Comparison of ENCODE assay signal across 13 cellular contexts in the genomic region with DNA sequence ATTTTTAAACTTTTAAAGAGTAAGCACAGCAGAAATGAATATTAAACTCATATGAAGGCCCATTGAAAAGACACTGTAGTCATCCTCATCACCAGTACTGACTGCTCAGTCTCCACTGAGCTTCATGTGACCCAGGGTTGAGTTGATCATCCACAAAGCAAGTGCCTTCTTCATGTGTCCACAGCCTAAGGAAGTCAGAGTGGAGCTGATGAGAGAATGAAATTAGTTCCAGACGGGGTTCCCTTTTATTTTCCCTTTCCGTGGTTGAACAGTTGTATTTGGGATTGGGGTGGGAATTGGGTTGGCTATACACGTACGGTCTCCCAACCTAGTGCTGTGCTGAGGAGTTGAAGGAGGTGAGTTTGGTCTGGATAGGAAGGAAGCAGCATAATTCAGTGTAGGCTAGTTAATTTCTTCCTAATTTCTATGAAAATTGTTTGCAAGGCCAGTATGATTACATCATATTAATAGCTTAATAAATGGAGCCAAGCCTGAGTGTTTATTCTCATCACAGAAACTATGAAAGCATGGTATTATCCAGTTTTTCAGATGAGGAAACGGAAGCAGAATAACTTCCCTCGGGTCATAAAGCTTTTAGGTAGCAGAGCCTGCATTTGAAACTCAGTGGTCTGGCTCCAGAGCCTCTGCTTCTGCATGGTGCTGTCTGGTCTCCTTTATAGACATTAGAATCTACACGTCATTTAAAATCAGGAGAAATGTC.
DNase-seq lines count a peak whose midpoint lies in the region; ATAC-seq and TF ChIP-seq lines count a peak whose summit lies in the region.
"Had no signal": no experiment of that assay in that cellular context is flagged by ENCODE, and none has a peak within 500 bp of the region (broad histone marks: within the 10 kb centered on the region; RNA-seq: fewer than 3 reads in every experiment).

No MANE protein-coding gene starts in this region.

- POLR2A ChIA-PET in HCT116 (lab: Charles Lee): no interaction called here

- no peak for TF ChIP-seq RAD21 in HCT116 (IDR thresholded peaks at IDR 0.05; ENCODE audit: low read depth)

- TF ChIP-seq CTCF in HCT116 (IDR thresholded peaks at IDR 0.05 in 2 of 3, conservative IDR thresholded peaks at IDR 0.05 in 1 of 3; ENCODE audit: borderline replicate concordance in 1 of 3, insufficient read depth in 1 of 3, low read depth in 2 of 3, low read length in 2 of 3) (no peak), coronary artery (IDR thresholded peaks at IDR 0.05) (no peak)

- DNase-seq in HCT116 (ENCODE audit: low read depth, low spot score) (no peak), coronary artery (ENCODE audit: low spot score) (no peak), AG20443 (ENCODE audit: low spot score) (no peak)
- DNase-seq in activated CD8-positive, alpha-beta memory T cell treated with anti-CD3 and anti-CD28 coated beads, Interleukin-2, amount 50 U/mL, for 48 hours: no peak
- DNase-seq: activated naive CD8-positive, alpha-beta T cell treated with anti-CD3 and anti-CD28 coated beads for 36 hours; BE2C; Karpas-422; NCI-H1930 had no signal

- H3K4me1 ChIP-seq in HCT116 (ENCODE audit: control insufficient read depth in 1 of 2, insufficient read depth in 2 of 2, low read length in 2 of 2): peaks cover 11 to 16% of the 10 kb centered on the region in 2 experiments
- H3K4me1 ChIP-seq in stomach smooth muscle (ENCODE audit: control insufficient read depth, insufficient read depth, low read length): peaks cover 48% of the 10 kb centered on the region
- H3K4me1 ChIP-seq: BE2C had no signal

- CTCF ChIA-PET in HCT116 (lab: Charles Lee): no interaction called here

- H3K9me3 ChIP-seq in HCT116 (ENCODE audit: control insufficient read depth in 1 of 2, insufficient read depth in 1 of 2, low read depth in 1 of 2, low read length in 2 of 2) (no peaks in the 10 kb centered on the region), stomach smooth muscle (ENCODE audit: control insufficient read depth in 2 of 2, low read length in 2 of 2) (no peaks in the 10 kb centered on the region)
- H3K9me3 ChIP-seq: BE2C had no signal

- ATAC-seq in HCT116 (no peak), HG03045 (IDR thresholded peaks at IDR 0.05; ENCODE audit: unreplicated experiment) (no peak), HG02981 (IDR thresholded peaks at IDR 0.05; ENCODE audit: unreplicated experiment) (no peak)

- RAD21 ChIA-PET in HCT116 (lab: Charles Lee; ENCODE audit: low non-redundant PET in 1 of 2, low total read pairs in 2 of 2, uncharacterized antibody in 2 of 2, unreplicated experiment in 2 of 2): no interaction called here

- H3K36me3 ChIP-seq in HCT116 (ENCODE audit: control insufficient read depth in 1 of 2, insufficient read depth in 2 of 2, low read length in 2 of 2) (peaks cover 2% of the 10 kb centered on the region in 2 experiments; a peak in 3 of 4 replicates), stomach smooth muscle (ENCODE audit: control insufficient read depth in 2 of 2, insufficient read depth in 2 of 2, low read length in 2 of 2) (peaks cover 17 to 28% of the 10 kb centered on the region in 2 donors)
- H3K36me3 ChIP-seq: BE2C had no signal

- no peaks in the 10 kb centered on the region for H3K79me2 ChIP-seq in HCT116 (ENCODE audit: insufficient read depth, low read length)

- no peak overlapping the region for H3K9ac ChIP-seq in HCT116 (ENCODE audit: low read length)
- peak overlapping the region; percentile 10 to 42 for H3K9ac ChIP-seq in stomach smooth muscle (ENCODE audit: low read length in 2 of 2)

- no peak overlapping the region for H2AFZ ChIP-seq in HCT116 (ENCODE audit: low read depth, low read length, poor library complexity, severe bottlenecking)

- no peaks in the 10 kb centered on the region for H3K9me2 ChIP-seq in HCT116 (ENCODE audit: insufficient read depth)

- TF ChIP-seq POLR2A in HCT116 (IDR thresholded peaks at IDR 0.05; ENCODE audit: borderline replicate concordance, extremely low read depth, insufficient read depth, insufficient read length): no peak

- peak overlapping the region; percentile 49; the same call in 1 of the 2 replicates for H3K4me2 ChIP-seq in HCT116 (ENCODE audit: low read length)

- peak overlapping the region; percentile 55; the same call in 1 of the 2 replicates for H3K27ac ChIP-seq in HCT116 (ENCODE audit: low read depth, low read length)
- peak overlapping the region; percentile 97 to 98 for H3K27ac ChIP-seq in coronary artery
- peak overlapping the region; percentile 60 for H3K27ac ChIP-seq in layer of hippocampus (ENCODE audit: low read depth, low read length)
- H3K27ac ChIP-seq in stomach smooth muscle (ENCODE audit: low read length): peak overlapping the region; percentile 84
- H3K27ac ChIP-seq: VCaP had no signal

- H4K20me1 ChIP-seq in HCT116 (ENCODE audit: insufficient read depth): no peaks in the 10 kb centered on the region

- H3K4me3 ChIP-seq in HCT116 (replicated peaks in 1 of 2; ENCODE audit: low read depth in 1 of 2, low read length in 2 of 2) (no peak overlapping the region), coronary artery (no peak overlapping the region), stomach smooth muscle (ENCODE audit: low read length in 2 of 2) (no peak overlapping the region)

- H3K27me3 ChIP-seq in HCT116 (ENCODE audit: insufficient read depth, low read length) (no peaks in the 10 kb centered on the region), layer of hippocampus (ENCODE audit: control insufficient read depth, insufficient read depth, low read length) (no peaks in the 10 kb centered on the region), stomach smooth muscle (ENCODE audit: control insufficient read depth in 1 of 2, insufficient read depth in 2 of 2, low read length in 2 of 2) (no peaks in the 10 kb centered on the region)
- H3K27me3 ChIP-seq: BE2C had no signal

- no TSS peak for BruUV-seq in HCT116 (replicated peaks; lab: Mats Ljungman, UMichigan)

- intact Hi-C loops in HCT116 (cut with micrococcal nuclease): no loop called here

TF ChIP-seq in HCT116, 20 proteins besides CTCF, POLR2A, EP300 and RAD21 (continues in another document):
- no peak for TF ChIP-seq SRF (IDR thresholded peaks at IDR 0.05; ENCODE audit: low read depth)
- TF ChIP-seq, protein P1, sequence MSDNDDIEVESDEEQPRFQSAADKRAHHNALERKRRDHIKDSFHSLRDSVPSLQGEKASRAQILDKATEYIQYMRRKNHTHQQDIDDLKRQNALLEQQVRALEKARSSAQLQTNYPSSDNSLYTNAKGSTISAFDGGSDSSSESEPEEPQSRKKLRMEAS (IDR thresholded peaks at IDR 0.05): no peak
- no peak for TF ChIP-seq CBX3 (IDR thresholded peaks at IDR 0.05; ENCODE audit: low read depth)
- TF ChIP-seq JUND (IDR thresholded peaks at IDR 0.05): no peak
- TF ChIP-seq CEBPB (IDR thresholded peaks at IDR 0.05; ENCODE audit: low read depth): no peak
- TF ChIP-seq SIN3A (IDR thresholded peaks at IDR 0.05; ENCODE audit: low read depth): no peak
- no peak for TF ChIP-seq ZFX (IDR thresholded peaks at IDR 0.05)
- TF ChIP-seq YY1 (IDR thresholded peaks at IDR 0.05; ENCODE audit: extremely low read depth, insufficient replicate concordance, low read depth, low read length): no peak
- TF ChIP-seq EZH2phosphoT487 (IDR thresholded peaks at IDR 0.05; ENCODE audit: borderline replicate concordance): no peak
- TF ChIP-seq, protein P2, sequence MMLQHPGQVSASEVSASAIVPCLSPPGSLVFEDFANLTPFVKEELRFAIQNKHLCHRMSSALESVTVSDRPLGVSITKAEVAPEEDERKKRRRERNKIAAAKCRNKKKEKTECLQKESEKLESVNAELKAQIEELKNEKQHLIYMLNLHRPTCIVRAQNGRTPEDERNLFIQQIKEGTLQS (IDR thresholded peaks at IDR 0.05): no peak
- TF ChIP-seq ELF1 (IDR thresholded peaks at IDR 0.05; ENCODE audit: borderline replicate concordance, low read depth): no peak
- TF ChIP-seq TCF7L2 (IDR thresholded peaks at IDR 0.05; ENCODE audit: borderline replicate concordance, extremely low read depth, insufficient read depth, insufficient read length): no peak
- no peak for TF ChIP-seq FOSL1 (IDR thresholded peaks at IDR 0.05; ENCODE audit: low read depth)
- no peak for TF ChIP-seq EGR1 (IDR thresholded peaks at IDR 0.05; ENCODE audit: low read depth)
- TF ChIP-seq POLR2AphosphoS5 (IDR thresholded peaks at IDR 0.05; ENCODE audit: low read depth, low read length): no peak
- TF ChIP-seq, protein P3, sequence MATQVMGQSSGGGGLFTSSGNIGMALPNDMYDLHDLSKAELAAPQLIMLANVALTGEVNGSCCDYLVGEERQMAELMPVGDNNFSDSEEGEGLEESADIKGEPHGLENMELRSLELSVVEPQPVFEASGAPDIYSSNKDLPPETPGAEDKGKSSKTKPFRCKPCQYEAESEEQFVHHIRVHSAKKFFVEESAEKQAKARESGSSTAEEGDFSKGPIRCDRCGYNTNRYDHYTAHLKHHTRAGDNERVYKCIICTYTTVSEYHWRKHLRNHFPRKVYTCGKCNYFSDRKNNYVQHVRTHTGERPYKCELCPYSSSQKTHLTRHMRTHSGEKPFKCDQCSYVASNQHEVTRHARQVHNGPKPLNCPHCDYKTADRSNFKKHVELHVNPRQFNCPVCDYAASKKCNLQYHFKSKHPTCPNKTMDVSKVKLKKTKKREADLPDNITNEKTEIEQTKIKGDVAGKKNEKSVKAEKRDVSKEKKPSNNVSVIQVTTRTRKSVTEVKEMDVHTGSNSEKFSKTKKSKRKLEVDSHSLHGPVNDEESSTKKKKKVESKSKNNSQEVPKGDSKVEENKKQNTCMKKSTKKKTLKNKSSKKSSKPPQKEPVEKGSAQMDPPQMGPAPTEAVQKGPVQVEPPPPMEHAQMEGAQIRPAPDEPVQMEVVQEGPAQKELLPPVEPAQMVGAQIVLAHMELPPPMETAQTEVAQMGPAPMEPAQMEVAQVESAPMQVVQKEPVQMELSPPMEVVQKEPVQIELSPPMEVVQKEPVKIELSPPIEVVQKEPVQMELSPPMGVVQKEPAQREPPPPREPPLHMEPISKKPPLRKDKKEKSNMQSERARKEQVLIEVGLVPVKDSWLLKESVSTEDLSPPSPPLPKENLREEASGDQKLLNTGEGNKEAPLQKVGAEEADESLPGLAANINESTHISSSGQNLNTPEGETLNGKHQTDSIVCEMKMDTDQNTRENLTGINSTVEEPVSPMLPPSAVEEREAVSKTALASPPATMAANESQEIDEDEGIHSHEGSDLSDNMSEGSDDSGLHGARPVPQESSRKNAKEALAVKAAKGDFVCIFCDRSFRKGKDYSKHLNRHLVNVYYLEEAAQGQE (IDR thresholded peaks at IDR 0.05; ENCODE audit: low read depth): no peak
- TF ChIP-seq ZNF274 (IDR thresholded peaks at IDR 0.05; ENCODE audit: low read depth, low read length): no peak
